In genomic region chr3:149378420-149379388, GRCh38 we compare ENCODE assay signal across 11 cellular contexts. TPM values are rescaled to one million over a fixed set of nuclear protein-coding genes. Genes with fewer than 3 reads are reported as not detected.
DNase-seq lines count a peak whose midpoint lies in the region; ATAC-seq, FAIRE-seq and TF ChIP-seq lines count a peak whose summit lies in the region.
"Had no signal": no experiment of that assay in that cellular context is flagged by ENCODE, and none has a peak within 500 bp of the region (broad histone marks: within the 10 kb centered on the region; RNA-seq: fewer than 3 reads in every experiment).

No MANE protein-coding gene starts in this region.

- no peak overlapping the region for H2AFZ ChIP-seq in H1 (ENCODE audit: low read length)

- H3K23me2 ChIP-seq in H1 (ENCODE audit: low read depth, low read length), result no peaks in the 10 kb centered on the region

- no peak overlapping the region for H2BK12ac ChIP-seq in H1 (ENCODE audit: low read depth, low read length)

- H3K4me2 ChIP-seq in H1 (ENCODE audit: insufficient read depth in 1 of 2, low read depth in 2 of 2, low read length in 2 of 2), result no peak overlapping the region

- H3K14ac ChIP-seq in H1 (ENCODE audit: insufficient read length), result no peak overlapping the region

- H3K27ac ChIP-seq in heart left ventricle (peak overlapping the region; percentile 66 to 90 (median 84)), H1 (ENCODE audit: low read depth, low read length) (no peak overlapping the region), muscle layer of duodenum (ENCODE audit: low read length) (peak overlapping the region; percentile 81), upper lobe of right lung (peak overlapping the region; percentile 86), testis (peak overlapping the region in 1 of 2 donors; percentile 52)

- no peaks in the 10 kb centered on the region for H3K79me2 ChIP-seq in H1 (ENCODE audit: control insufficient read depth in 1 of 2, insufficient read depth in 2 of 2, low read length in 2 of 2)

- no peak overlapping the region for H3K56ac ChIP-seq in H1 (replicated peaks; ENCODE audit: insufficient read length, low read depth, low read length)

- TF ChIP-seq CTCF in heart left ventricle (IDR thresholded peaks at IDR 0.05) (no peak), H1 (IDR thresholded peaks at IDR 0.05; ENCODE audit: control extremely low read depth in 1 of 3, insufficient read depth in 1 of 3, low read depth in 1 of 3, low read length in 3 of 3) (no peak), upper lobe of right lung (IDR thresholded peaks at IDR 0.05) (no peak), testis (IDR thresholded peaks at IDR 0.05) (no peak)

- H3K27me3 ChIP-seq in heart left ventricle, result no peaks in the 10 kb centered on the region
- H3K27me3 ChIP-seq in H1 (replicated peaks in 1 of 4; ENCODE audit: control insufficient read depth in 3 of 4, extremely low read depth in 1 of 4, insufficient read depth in 3 of 4, low read length in 3 of 4), result no peaks in the 10 kb centered on the region
- H3K27me3 ChIP-seq in muscle layer of duodenum (ENCODE audit: low read depth, low read length), result no peaks in the 10 kb centered on the region
- no peaks in the 10 kb centered on the region for H3K27me3 ChIP-seq in upper lobe of right lung
- H3K27me3 ChIP-seq in testis, result no peaks in the 10 kb centered on the region

- peak overlapping the region in 8 of 12 donors; percentile 12 to 73 (median 64) for H3K4me3 ChIP-seq in heart left ventricle
- no peak overlapping the region for H3K4me3 ChIP-seq in H1 (ENCODE audit: extremely low read depth in 1 of 4, insufficient read depth in 2 of 4, low read depth in 3 of 4, low read length in 4 of 4)
- no peak overlapping the region for H3K4me3 ChIP-seq in muscle layer of duodenum (ENCODE audit: low read depth in 1 of 2, low read length in 2 of 2)
- no peak overlapping the region for H3K4me3 ChIP-seq in upper lobe of right lung
- no peak overlapping the region for H3K4me3 ChIP-seq in testis

- no peak overlapping the region for H2BK20ac ChIP-seq in H1 (ENCODE audit: low read length)

- TF ChIP-seq RAD21 in H1 (IDR thresholded peaks at IDR 0.05 in 1 of 2, conservative IDR thresholded peaks at IDR 0.05 in 1 of 2; ENCODE audit: low read depth in 2 of 2, low read length in 2 of 2), result no peak

- H4K8ac ChIP-seq in H1 (ENCODE audit: extremely low read depth, insufficient read depth, low read length), result no peak overlapping the region

- no peaks in the 10 kb centered on the region for H3K9me3 ChIP-seq in heart left ventricle
- peaks cover 0 to 6% of the 10 kb centered on the region in 2 experiments; a peak in 1 of 4 replicates for H3K9me3 ChIP-seq in H1 (ENCODE audit: insufficient read depth in 2 of 2, low read depth in 1 of 2, low read length in 1 of 2)
- no peaks in the 10 kb centered on the region for H3K9me3 ChIP-seq in muscle layer of duodenum (ENCODE audit: control insufficient read depth in 1 of 2, low read length in 2 of 2)
- no peaks in the 10 kb centered on the region for H3K9me3 ChIP-seq in upper lobe of right lung
- no peaks in the 10 kb centered on the region for H3K9me3 ChIP-seq in testis

- H3K4me1 ChIP-seq in heart left ventricle (peaks cover 0 to 36% (median 15%) of the 10 kb centered on the region in 12 donors), H1 (replicated peaks in 1 of 4; ENCODE audit: control insufficient read depth in 3 of 4, insufficient read depth in 4 of 4, low read length in 3 of 4) (peaks cover 0 to 5% (median 4%) of the 10 kb centered on the region in 4 experiments; a peak in 5 of 7 replicates), muscle layer of duodenum (ENCODE audit: control insufficient read depth in 1 of 2, insufficient read depth in 2 of 2, low read length in 2 of 2) (peaks cover 5 to 19% of the 10 kb centered on the region in 2 donors), upper lobe of right lung (peaks cover 25% of the 10 kb centered on the region), testis (peaks cover 9% of the 10 kb centered on the region)

- no peak overlapping the region for H2AK5ac ChIP-seq in H1 (ENCODE audit: low read depth, low read length)

- H2BK15ac ChIP-seq in H1 (ENCODE audit: low read length), result peak overlapping the region; percentile 68; the same call in 1 of the 2 replicates

- H3K36me3 ChIP-seq in heart left ventricle, result peaks cover 0 to 20% (median 11%) of the 10 kb centered on the region in 9 donors
- H3K36me3 ChIP-seq in H1 (ENCODE audit: control insufficient read depth in 2 of 4, insufficient read depth in 4 of 4, low read length in 3 of 4), result no peaks in the 10 kb centered on the region
- H3K36me3 ChIP-seq in muscle layer of duodenum (ENCODE audit: control insufficient read depth in 1 of 2, insufficient read depth in 2 of 2, low read length in 2 of 2), result no peaks in the 10 kb centered on the region
- peaks cover 8% of the 10 kb centered on the region for H3K36me3 ChIP-seq in upper lobe of right lung
- H3K36me3 ChIP-seq in testis (ENCODE audit: low read depth, missing control alignments), result no peaks in the 10 kb centered on the region

- H3K23ac ChIP-seq in H1 (ENCODE audit: insufficient read length), result no peak overlapping the region

- DNase-seq in heart left ventricle, result no peak
- no peak for DNase-seq in Right ventricle myocardium superior
- DNase-seq in H1 (ENCODE audit: low read depth in 1 of 2, low spot score in 2 of 2), result no peak
- DNase-seq in upper lobe of right lung, result no peak
- no peak for DNase-seq in activated CD4-positive, CD25-positive, alpha-beta regulatory T cell (lab: John Stamatoyannopoulos, UW)
- DNase-seq in testis, result no peak
- no peak for DNase-seq in activated naive CD4-positive, alpha-beta T cell treated with anti-CD3 and anti-CD28 coated beads, Interleukin-2, amount 50 U/mL, for 16 hours
- DNase-seq: effector CD8-positive, alpha-beta T cell; nucleus accumbens had no signal

- WGBS in heart left ventricle, 4 donors, result 88 to 91% (median 90%) methylated on average over 10 of the region's 10 CpGs
- 92% methylated on average over 10 of the region's 10 CpGs; no CpG with 5 or more reads in 1 of the 2 experiments for WGBS in H1 (ENCODE audit: extremely low coverage in 1 of 2, insufficient coverage in 1 of 2, insufficient read length in 1 of 2, insufficient replicate concordance in 2 of 2, low coverage in 1 of 2, low lambda C conversion rate in 2 of 2, missing lambda C conversion rate in 1 of 2), 2 experiments
- WGBS in testis, 2 donors, result 85 to 88% methylated on average over 10 of the region's 10 CpGs

- TF ChIP-seq POLR2A in heart left ventricle (IDR thresholded peaks at IDR 0.05), result no peak
- no peak for TF ChIP-seq POLR2A in H1 (IDR thresholded peaks at IDR 0.05; ENCODE audit: control extremely low read depth in 1 of 2, low read depth in 2 of 2, low read length in 2 of 2)
- no peak for TF ChIP-seq POLR2A in testis (IDR thresholded peaks at IDR 0.05)

- no peak overlapping the region for H3K18ac ChIP-seq in H1 (ENCODE audit: extremely low read depth, low read length)

- H4K20me1 ChIP-seq in H1 (replicated peaks in 1 of 2; ENCODE audit: control insufficient read depth in 1 of 2, insufficient read depth in 2 of 2, low read length in 2 of 2), result no peaks in the 10 kb centered on the region

- POLR2A ChIA-PET in H1 (lab: Charles Lee; ENCODE audit: partially characterized antibody), result no interaction called here

- no peak overlapping the region for H3K9ac ChIP-seq in H1 (replicated peaks in 1 of 4; ENCODE audit: extremely low read depth in 1 of 4, low read depth in 3 of 4, low read length in 3 of 4)

- no peak for FAIRE-seq in H1 (lab: Jason Lieb, UNC)

- TF ChIP-seq EP300 in H1 (IDR thresholded peaks at IDR 0.05; ENCODE audit: borderline replicate concordance in 1 of 2, low read depth in 2 of 2, low read length in 2 of 2), result no peak

- H2BK120ac ChIP-seq in H1 (replicated peaks; ENCODE audit: low read depth, low read length), result no peak overlapping the region

- H4K91ac ChIP-seq in H1 (replicated peaks; ENCODE audit: insufficient read length, low read length), result no peak overlapping the region

- H3K79me1 ChIP-seq in H1 (ENCODE audit: low read depth, low read length), result no peaks in the 10 kb centered on the region

- no peak for ATAC-seq in heart left ventricle
- no peak for ATAC-seq in Right ventricle myocardium superior (ENCODE audit: poor library complexity)
- peak; percentile 7 for ATAC-seq in upper lobe of right lung
- ATAC-seq: activated CD4-positive, CD25-positive, alpha-beta regulatory T cell treated with anti-CD3 and anti-CD28 coated beads, Interleukin-2, amount 50 U/mL, for 24 hours had no signal

- H4K5ac ChIP-seq in H1 (ENCODE audit: insufficient read length, low read depth, low read length), result no peak overlapping the region

- no peak overlapping the region for H2BK5ac ChIP-seq in H1 (ENCODE audit: low read depth, low read length)

- intact Hi-C loops in heart left ventricle (cut with DNase I), result loop anchor here in 5 of 10 donors (5.0 kb wide), 2 partner anchors 36 to 46 kb away; partner anchors contain the start of gene TM4SF18 (in 1 of the 5)
- intact Hi-C loops in Right ventricle myocardium superior (cut with DNase I), result no loop called here
- intact Hi-C loops in upper lobe of right lung (cut with DNase I), result no loop called here
- intact Hi-C loops in testis (cut with DNase I; ENCODE audit: low total_unique reads), result no loop called here

- CTCF ChIA-PET in H1 (lab: Charles Lee; ENCODE audit: partially characterized antibody), result interaction anchor here (0.6 to 1.4 kb wide), 7 partner anchors 16 to 386 kb away, joined by 3 to 5 read pairs (median 3); no protein-coding TSS in a partner anchor

- no peak overlapping the region for H3K4ac ChIP-seq in H1 (replicated peaks; ENCODE audit: insufficient read length, low read depth, low read length)

RNA-seq across cellular contexts. Expression of gene TM4SF1, which starts 1.3 kb away (rescaled TPM):
- total RNA-seq in heart left ventricle (100 to 1,000 TPM in 5 of 9 donors, 10 to 100 TPM in 4; 61.6 to 224 (median 111) TPM), Right ventricle myocardium superior (110 TPM), upper lobe of right lung (188 TPM), testis (10 to 100 TPM; 16.2 to 24.9 TPM)
- polyA plus RNA-seq in heart left ventricle (100 to 1,000 TPM in 1 of 2 donors, 10 to 100 TPM in 1; 99.4 to 117 TPM), H1 (2011; rRNA removed) (0.85 and 1.3 TPM in 2 replicates), testis (ENCODE audit: insufficient read depth, low read depth, low replicate concordance) (62.7 TPM)
- total RNA-seq in H1 (2021; fragmentation: NEBNext Ultra II Directional; extraction: Animal tissue kit (Norgen Biotek cat#: 25700)), result 0.26 and 1.5 TPM in 2 replicates
- 1.0 TPM for polyA plus RNA-seq in H1 (2011; cell fraction: cytosol; rRNA removed)
- 0.73 TPM for polyA plus RNA-seq in H1 (2011; cell fraction: nucleus; rRNA removed)
- 0.64 to 1.1 TPM (median 0.72 TPM) in 4 replicates for polyA plus RNA-seq in H1 (2012, experiment 1 of 2)
- polyA plus RNA-seq in H1 (2012, experiment 2 of 2), result 0.30 TPM
- 0.75 TPM for polyA plus RNA-seq in H1 (2013, experiment 1 of 2)
- 0.81 TPM for polyA plus RNA-seq in H1 (2013, experiment 2 of 2)
- 0.47 and 0.88 TPM in 2 replicates for polyA minus RNA-seq in H1 (2011; rRNA and poly(A)+ RNA removed)
- polyA minus RNA-seq in H1 (2011; cell fraction: cytosol; rRNA and poly(A)+ RNA removed), result 5.7 TPM
- polyA minus RNA-seq in H1 (2011; cell fraction: nucleus; rRNA and poly(A)+ RNA removed), result 4.7 TPM

RNA-seq across cellular contexts. Expression of gene TM4SF18, which starts 45.3 kb away (rescaled TPM):
- total RNA-seq in heart left ventricle (10 to 100 TPM in 4 of 9 donors, 1 to 10 TPM in 5; 6.0 to 19.9 (median 9.1) TPM), Right ventricle myocardium superior (13.2 TPM), upper lobe of right lung (13.4 TPM), testis (1 to 10 TPM; 1.2 to 4.2 TPM)
- polyA plus RNA-seq in heart left ventricle (1 to 10 TPM; 4.5 to 7.0 TPM), H1 (2011; rRNA removed) (4.5 and 13.6 TPM in 2 replicates), testis (ENCODE audit: insufficient read depth, low read depth, low replicate concordance) (3.1 TPM)
- 2.9 and 3.3 TPM in 2 replicates for total RNA-seq in H1 (2021; fragmentation: NEBNext Ultra II Directional; extraction: Animal tissue kit (Norgen Biotek cat#: 25700))
- polyA plus RNA-seq in H1 (2011; cell fraction: cytosol; rRNA removed), result 5.3 TPM
- 2.4 TPM for polyA plus RNA-seq in H1 (2011; cell fraction: nucleus; rRNA removed)
- polyA plus RNA-seq in H1 (2012, experiment 1 of 2), result 7.0 to 14.7 TPM (median 8.8 TPM) in 4 replicates
- polyA plus RNA-seq in H1 (2012, experiment 2 of 2), result 2.8 TPM
- 13.5 TPM for polyA plus RNA-seq in H1 (2013, experiment 1 of 2)
- polyA plus RNA-seq in H1 (2013, experiment 2 of 2), result 15.9 TPM
- polyA minus RNA-seq in H1 (2011; rRNA and poly(A)+ RNA removed), result 5.3 and 17.2 TPM in 2 replicates
- not detected for polyA minus RNA-seq in H1 (2011; cell fraction: cytosol; rRNA and poly(A)+ RNA removed)
- polyA minus RNA-seq in H1 (2011; cell fraction: nucleus; rRNA and poly(A)+ RNA removed), result 5.9 TPM

Comparison
In these comparisons a context has a peak if more than half of its experiments do, and no peak if none do; other contexts are left out.
1. H3K4me3 ChIP-seq: peak in heart left ventricle (8 of 12); none in H1 (0 of 4), muscle layer of duodenum (0 of 2), upper lobe of right lung (single experiment) and testis (0 of 2).